14 cellular contexts compared by ENCODE assay signal in the genomic region with DNA sequence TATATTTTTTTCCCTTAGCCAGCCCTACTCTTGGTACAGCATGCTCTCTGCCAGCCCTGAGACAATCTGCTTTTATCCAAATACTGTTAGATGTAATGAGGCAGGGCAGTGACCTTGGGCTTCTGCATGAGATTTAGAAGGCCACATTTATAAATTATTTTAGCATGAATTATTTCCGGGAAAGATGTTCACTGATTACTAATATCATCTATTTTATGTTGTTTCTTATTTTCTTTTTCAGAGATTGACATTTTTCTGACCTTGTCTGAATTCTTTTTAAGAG. TPM values are rescaled to one million over a fixed set of nuclear protein-coding genes. Genes with fewer than 3 reads are reported as not detected.
A peak's percentile ranks its signal among the peaks of the same experiment; 100 is the strongest.
DNase-seq lines count a peak whose midpoint lies in the region; ATAC-seq and TF ChIP-seq lines count a peak whose summit lies in the region.
"Had no signal": no experiment of that assay in that cellular context is flagged by ENCODE, and none has a peak within 500 bp of the region (broad histone marks: within the 10 kb centered on the region; RNA-seq: fewer than 3 reads in every experiment).

No MANE protein-coding gene starts in this region.

- DNase-seq in Right ventricle myocardium superior (no peak), left cardiac atrium (no peak), fibroblast of lung (ENCODE audit: low read depth in 2 of 2) (no peak), pons (ENCODE audit: low spot score) (peak; percentile 59), upper lobe of right lung (no peak), LoVo (ENCODE audit: low spot score) (no peak)
- DNase-seq in activated CD8-positive, alpha-beta T cell treated with anti-CD3 and anti-CD28 coated beads, Interleukin-2, amount 10 ng/mL, durations not matched to agents 7 days and 5 days = no peak
- DNase-seq: ACHN, DMS53, endodermal cell, KG1, NCI-H2029, WERI-Rb-1 had no signal

- no peak overlapping the region for H2AFZ ChIP-seq in fibroblast of lung (ENCODE audit: low read length)

- peaks cover 7% of the 10 kb centered on the region for H3K79me2 ChIP-seq in fibroblast of lung (ENCODE audit: control insufficient read depth, insufficient read depth, low read length)

- intact Hi-C loops in Right ventricle myocardium superior (cut with DNase I) (no loop called here), left cardiac atrium (cut with DNase I) (no loop called here), upper lobe of right lung (cut with DNase I) (no loop called here)

- H3K27me3 ChIP-seq in fibroblast of lung (ENCODE audit: control insufficient read depth, insufficient read depth, low read length) (no peaks in the 10 kb centered on the region), upper lobe of right lung (no peaks in the 10 kb centered on the region)

- peak; percentile 20 for ATAC-seq in Right ventricle myocardium superior (ENCODE audit: poor library complexity)
- ATAC-seq in left cardiac atrium = no peak
- no peak for ATAC-seq in upper lobe of right lung
- no peak for ATAC-seq in activated CD8-positive, alpha-beta T cell treated with anti-CD3 and anti-CD28 coated beads, Interleukin-2, amount 10 ng/mL, durations not matched to agents 7 days and 5 days
- no peak for ATAC-seq in esophagus mucosa

- H4K20me1 ChIP-seq in fibroblast of lung (ENCODE audit: control insufficient read depth, extremely low read depth, insufficient read depth, low read length) = no peaks in the 10 kb centered on the region

- H3K36me3 ChIP-seq in fibroblast of lung (ENCODE audit: control insufficient read depth, insufficient read depth, low read length) = no peaks in the 10 kb centered on the region
- H3K36me3 ChIP-seq in upper lobe of right lung = peaks cover 6% of the 10 kb centered on the region
- H3K36me3 ChIP-seq: WERI-Rb-1 had no signal

- H3K4me2 ChIP-seq in fibroblast of lung (ENCODE audit: extremely low read depth, insufficient read depth, low read length) = peak overlapping the region; percentile 72

- H3K27ac Mint-ChIP-seq in activated CD8-positive, alpha-beta T cell treated with anti-CD3 and anti-CD28 coated beads, Interleukin-2, amount 10 ng/mL, durations not matched to agents 7 days and 5 days = no peak overlapping the region
- H3K27ac Mint-ChIP-seq: endodermal cell had no signal

- no peak overlapping the region for H3K9ac ChIP-seq in fibroblast of lung (ENCODE audit: insufficient read depth, low read length)

- POLR2A ChIA-PET in activated CD8-positive, alpha-beta T cell treated with anti-CD3 and anti-CD28 coated beads, Interleukin-2, amount 10 ng/mL, durations not matched to agents 7 days and 5 days (lab: Charles Lee) = no interaction called here

- TF ChIP-seq CTCF in fibroblast of lung (conservative IDR thresholded peaks at IDR 0.05 in 1 of 2, IDR thresholded peaks at IDR 0.05 in 1 of 2; ENCODE audit: low read depth in 1 of 2, low read length in 2 of 2) (no peak), upper lobe of right lung (IDR thresholded peaks at IDR 0.05) (no peak)

- no peaks in the 10 kb centered on the region for H3K9me3 Mint-ChIP-seq in activated CD8-positive, alpha-beta T cell treated with anti-CD3 and anti-CD28 coated beads, Interleukin-2, amount 10 ng/mL, durations not matched to agents 7 days and 5 days (ENCODE audit: insufficient read depth)
- H3K9me3 Mint-ChIP-seq: endodermal cell had no signal

- CTCF ChIA-PET in activated CD8-positive, alpha-beta T cell treated with anti-CD3 and anti-CD28 coated beads, Interleukin-2, amount 10 ng/mL, durations not matched to agents 7 days and 5 days (lab: Charles Lee) = interaction anchor here (0.7 to 1.0 kb wide), 2 partner anchors 13 to 36 kb away, joined by 3 read pairs; no protein-coding TSS in a partner anchor

- no peaks in the 10 kb centered on the region for H3K27me3 Mint-ChIP-seq in activated CD8-positive, alpha-beta T cell treated with anti-CD3 and anti-CD28 coated beads, Interleukin-2, amount 10 ng/mL, durations not matched to agents 7 days and 5 days (ENCODE audit: low read depth)

- H3K4me1 Mint-ChIP-seq in activated CD8-positive, alpha-beta T cell treated with anti-CD3 and anti-CD28 coated beads, Interleukin-2, amount 10 ng/mL, durations not matched to agents 7 days and 5 days (ENCODE audit: low read depth) = peaks cover 38% of the 10 kb centered on the region

- peak overlapping the region in 1 of 4 experiments; percentile 27 for H3K4me3 ChIP-seq in fibroblast of lung (replicated peaks in 1 of 4; ENCODE audit: control extremely low read depth in 1 of 4, insufficient read depth in 1 of 4, low read depth in 3 of 4, low read length in 4 of 4)
- no peak overlapping the region for H3K4me3 ChIP-seq in upper lobe of right lung

- no peak overlapping the region for H3K4me3 Mint-ChIP-seq in activated CD8-positive, alpha-beta T cell treated with anti-CD3 and anti-CD28 coated beads, Interleukin-2, amount 10 ng/mL, durations not matched to agents 7 days and 5 days
- H3K4me3 Mint-ChIP-seq: endodermal cell had no signal

- peak overlapping the region; percentile 93 for H3K27ac ChIP-seq in fibroblast of lung (ENCODE audit: insufficient read depth, low read length)
- H3K27ac ChIP-seq in upper lobe of right lung = peak overlapping the region; percentile 73
- H3K27ac ChIP-seq: WERI-Rb-1 had no signal

- no peaks in the 10 kb centered on the region for H3K9me3 ChIP-seq in fibroblast of lung (ENCODE audit: control insufficient read depth, insufficient read depth, low read depth, low read length)
- H3K9me3 ChIP-seq in upper lobe of right lung = no peaks in the 10 kb centered on the region

- H3K4me1 ChIP-seq in fibroblast of lung (ENCODE audit: control insufficient read depth, extremely low read depth, insufficient read depth, low read length) = peaks cover 19% of the 10 kb centered on the region
- peaks cover 32% of the 10 kb centered on the region for H3K4me1 ChIP-seq in upper lobe of right lung

- peaks cover 52% of the 10 kb centered on the region for H3K36me3 Mint-ChIP-seq in activated CD8-positive, alpha-beta T cell treated with anti-CD3 and anti-CD28 coated beads, Interleukin-2, amount 10 ng/mL, durations not matched to agents 7 days and 5 days (ENCODE audit: low read depth)

RNA-seq across cellular contexts. Expression of a gene that starts 23.1 kb away (rescaled TPM):
- total RNA-seq in Right ventricle myocardium superior (27.2 TPM), left cardiac atrium (10 to 100 TPM; 23.1 to 29.4 TPM), fibroblast of lung (12.3 and 18.3 TPM in 2 replicates), upper lobe of right lung (49.0 TPM), esophagus mucosa (13.0 TPM)
- polyA plus RNA-seq in fibroblast of lung = 18.9 and 23.4 TPM in 2 replicates
- 13.7 and 21.2 TPM in 2 replicates for polyA plus RNA-seq in fibroblast of lung (2012)
- 31.0 and 36.9 TPM in 2 replicates for polyA minus RNA-seq in fibroblast of lung (ENCODE audit: low replicate concordance)
- total RNA-seq in activated CD8-positive, alpha-beta T cell treated with anti-CD3 and anti-CD28 coated beads, Interleukin-2, amount 10 ng/mL, durations not matched to agents 7 days and 5 days = 10 to 100 TPM; 64.9 to 66.6 TPM
